ENCODE assay signal across 19 cellular contexts in genomic region chr1:29504709-29505410, GRCh38.
DNase-seq lines count a peak whose midpoint lies in the region; ATAC-seq and TF ChIP-seq lines count a peak whose summit lies in the region.
"Had no signal": no experiment of that assay in that cellular context is flagged by ENCODE, and none has a peak within 500 bp of the region (broad histone marks: within the 10 kb centered on the region; RNA-seq: fewer than 3 reads in every experiment).

No MANE protein-coding gene starts in this region.

- WGBS in stomach, 5 donors: 85 to 89% (median 87%) methylated on average over 8 of the region's 8 CpGs
- WGBS in transverse colon (ENCODE audit: low coverage in 1 of 2), 2 donors: 84 to 88% methylated on average over 8 of the region's 8 CpGs

- no peak overlapping the region for H3K4me3 ChIP-seq in colonic mucosa
- no peak overlapping the region for H3K4me3 ChIP-seq in stomach
- no peak overlapping the region for H3K4me3 ChIP-seq in transverse colon
- no peak overlapping the region for H3K4me3 ChIP-seq in lower lobe of right lung

- peak; percentile 11 for DNase-seq in activated CD8-positive, alpha-beta memory T cell treated with anti-CD3 and anti-CD28 coated beads for 24 hours
- DNase-seq in activated CD8-positive, alpha-beta memory T cell treated with anti-CD3 and anti-CD28 coated beads, Interleukin-2, amount 50 U/mL, for 4 hours: no peak
- DNase-seq in colonic mucosa: peak; percentile 2
- peak; percentile 59 for DNase-seq in mesenteric fat pad (ENCODE audit: low spot score)
- peak; percentile 17 for DNase-seq in stomach
- no peak for DNase-seq in transverse colon
- DNase-seq in lower lobe of right lung: no peak
- DNase-seq in NCI-H526 (lab: John Stamatoyannopoulos, UW): no peak
- DNase-seq: AML-193; DMS79; NCI-H1048; NCI-H1436; NCI-H2171; NK-92 treated with Interleukin-12 subunit alpha and Interleukin-12 subunit beta, amount 100 ng/mL, for 24 hours; OCI-M1; SIG-M5 had no signal

- no peak for TF ChIP-seq POLR2A in stomach (IDR thresholded peaks at IDR 0.05)
- no peak for TF ChIP-seq POLR2A in transverse colon (IDR thresholded peaks at IDR 0.05)

- no peak for ATAC-seq in lower lobe of right lung

- in situ Hi-C loops in transverse colon (cut with MboI; ENCODE audit: low pct_ligation_motif_present in 1 of 4, low pct_unique_long_range_greater_than_20kb in 1 of 4, low sequenced_read_pairs in 3 of 4): no loop called here

- TF ChIP-seq CTCF in colonic mucosa (IDR thresholded peaks at IDR 0.05): no peak
- TF ChIP-seq CTCF in stomach (IDR thresholded peaks at IDR 0.05): no peak
- no peak for TF ChIP-seq CTCF in transverse colon (IDR thresholded peaks at IDR 0.05)
- no peak for TF ChIP-seq CTCF in lower lobe of right lung (IDR thresholded peaks at IDR 0.05)

- no peaks in the 10 kb centered on the region for H3K4me1 ChIP-seq in colonic mucosa
- peaks cover 0 to 11% (median 4%) of the 10 kb centered on the region in 4 donors for H3K4me1 ChIP-seq in stomach
- H3K4me1 ChIP-seq in transverse colon: peaks cover 0 to 6% (median 0%) of the 10 kb centered on the region in 4 donors
- no peaks in the 10 kb centered on the region for H3K4me1 ChIP-seq in lower lobe of right lung

- H3K27ac ChIP-seq in colonic mucosa (no peak overlapping the region), stomach (no peak overlapping the region), transverse colon (no peak overlapping the region), lower lobe of right lung (no peak overlapping the region)
- H3K27ac ChIP-seq: 22Rv1, C4-2B, KMS-11 had no signal

- no peaks in the 10 kb centered on the region for H3K9me3 ChIP-seq in colonic mucosa
- no peaks in the 10 kb centered on the region for H3K9me3 ChIP-seq in stomach
- no peaks in the 10 kb centered on the region for H3K9me3 ChIP-seq in transverse colon
- no peaks in the 10 kb centered on the region for H3K9me3 ChIP-seq in lower lobe of right lung

- H3K36me3 ChIP-seq in colonic mucosa (no peaks in the 10 kb centered on the region), stomach (no peaks in the 10 kb centered on the region), transverse colon (no peaks in the 10 kb centered on the region), lower lobe of right lung (no peaks in the 10 kb centered on the region)

- TF ChIP-seq EP300 in stomach (IDR thresholded peaks at IDR 0.05): no peak
- no peak for TF ChIP-seq EP300 in transverse colon (IDR thresholded peaks at IDR 0.05; ENCODE audit: low read depth)

- intact Hi-C loops in colonic mucosa (cut with DNase I) (no loop called here), stomach (cut with DNase I; ENCODE audit: low total_unique reads) (no loop called here), transverse colon (cut with DNase I; ENCODE audit: low total_unique reads) (no loop called here), lower lobe of right lung (cut with DNase I) (no loop called here)

- H3K27me3 ChIP-seq in colonic mucosa (peaks cover 2% of the 10 kb centered on the region), stomach (peaks cover 0 to 29% (median 4%) of the 10 kb centered on the region in 3 donors), transverse colon (peaks cover 6% of the 10 kb centered on the region), lower lobe of right lung (ENCODE audit: low read depth) (no peaks in the 10 kb centered on the region)

- no peak overlapping the region for H3K9ac ChIP-seq in colonic mucosa (ENCODE audit: low read depth in 2 of 2, low read length in 2 of 2)
- H3K9ac ChIP-seq: KMS-11 had no signal

Comparison
In these comparisons a context has a peak if more than half of its experiments do, and no peak if none do; other contexts are left out.
1. DNase-seq: peak in activated CD8-positive, alpha-beta memory T cell treated with anti-CD3 and anti-CD28 coated beads for 24 hours (single experiment), colonic mucosa (single experiment), mesenteric fat pad (single experiment) and stomach (single experiment); none in activated CD8-positive, alpha-beta memory T cell treated with anti-CD3 and anti-CD28 coated beads, Interleukin-2, amount 50 U/mL, for 4 hours (single experiment), transverse colon (single experiment), lower lobe of right lung (single experiment) and NCI-H526 (0 of 2).